Comparison of ENCODE assay signal across 30 cellular contexts in the genomic region with DNA sequence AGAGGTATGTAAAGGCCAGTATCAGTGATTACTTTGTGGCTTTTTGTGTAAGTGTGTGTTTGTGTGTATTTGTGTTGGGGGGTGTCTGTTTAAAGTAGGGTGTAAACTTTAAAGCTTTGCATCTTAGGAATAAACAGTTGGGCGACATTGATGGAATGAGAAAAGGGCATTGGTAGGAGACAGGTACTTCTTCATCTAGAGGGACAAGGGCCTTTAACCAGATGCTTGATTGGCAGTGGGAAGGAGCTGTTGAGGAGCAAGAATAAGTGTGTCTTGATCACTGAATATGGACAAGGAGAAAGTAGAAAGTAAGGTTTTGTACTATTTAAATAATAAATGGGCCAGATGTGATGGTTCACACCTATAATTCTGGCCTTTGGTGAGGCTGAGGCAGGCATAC.
"Had no signal": no experiment of that assay in that cellular context is flagged by ENCODE, and none has a peak within 500 bp of the region (broad histone marks: within the 10 kb centered on the region; RNA-seq: fewer than 3 reads in every experiment).

No MANE protein-coding gene starts in this region.

- H3K27ac Mint-ChIP-seq: activated B cell treated with CpG ODN at 0.5 μM for 24 hours; activated CD8-positive, alpha-beta memory T cell treated with anti-CD3 and anti-CD28 coated beads, Interleukin-2, amount 10 ng/mL, durations not matched to agents 7 days and 5 days; activated CD8-positive, alpha-beta T cell treated with anti-CD3 and anti-CD28 coated beads, Interleukin-2, amount 10 ng/mL, durations not matched to agents 7 days and 5 days; activated naive CD8-positive, alpha-beta T cell; activated T-cell treated with anti-CD3 and anti-CD28 coated beads, Interleukin-2, amount 50 U/mL, for 72 hours; stimulated activated memory B cell treated with anti-CD40 and anti-IgM and Interleukin-4, amounts not matched to agents 10 μg/mL and 1 μg/mL and 100 μg/mL, for 72 hours had no signal

- H3K4me1 Mint-ChIP-seq: activated CD8-positive, alpha-beta memory T cell treated with anti-CD3 and anti-CD28 coated beads, Interleukin-2, amount 10 ng/mL, durations not matched to agents 7 days and 5 days had no signal

- H3K36me3 ChIP-seq: left lung, pancreas, prostate gland, sigmoid colon, stomach, tibial artery had no signal

- H3K27ac ChIP-seq: epithelial cell of prostate, left lung, prostate gland, sigmoid colon, stomach, tibial artery had no signal

- H3K9me3 ChIP-seq: left lung, pancreas, prostate gland, sigmoid colon, stomach, tibial artery had no signal

- H3K4me1 ChIP-seq: prostate gland had no signal

- ATAC-seq: activated CD8-positive, alpha-beta memory T cell treated with anti-CD3 and anti-CD28 coated beads, Interleukin-2, amount 10 ng/mL, durations not matched to agents 7 days and 5 days; activated CD8-positive, alpha-beta T cell treated with anti-CD3 and anti-CD28 coated beads, Interleukin-2, amount 10 ng/mL, durations not matched to agents 7 days and 5 days; activated T-cell treated with anti-CD3 and anti-CD28 coated beads, Interleukin-2, amount 50 U/mL, for 72 hours; left lung; stimulated activated memory B cell treated with anti-CD40 and anti-IgM and Interleukin-4, amounts not matched to agents 10 μg/mL and 1 μg/mL and 100 μg/mL, for 72 hours had no signal

- H3K4me3 ChIP-seq: left lung, lung, pancreas, prostate gland, sigmoid colon, stomach, tibial artery had no signal

- H3K27me3 Mint-ChIP-seq: activated CD8-positive, alpha-beta memory T cell treated with anti-CD3 and anti-CD28 coated beads, Interleukin-2, amount 10 ng/mL, durations not matched to agents 7 days and 5 days; activated naive CD8-positive, alpha-beta T cell; naive B cell; stimulated activated memory B cell treated with anti-CD40 and anti-IgM and Interleukin-4, amounts not matched to agents 10 μg/mL and 1 μg/mL and 100 μg/mL, for 72 hours had no signal

- H3K36me3 Mint-ChIP-seq: activated CD8-positive, alpha-beta memory T cell treated with anti-CD3 and anti-CD28 coated beads, Interleukin-2, amount 10 ng/mL, durations not matched to agents 7 days and 5 days; activated naive CD8-positive, alpha-beta T cell; naive B cell had no signal

- H3K4me3 Mint-ChIP-seq: activated B cell treated with CpG ODN at 0.5 μM for 24 hours; activated CD8-positive, alpha-beta memory T cell treated with anti-CD3 and anti-CD28 coated beads, Interleukin-2, amount 10 ng/mL, durations not matched to agents 7 days and 5 days; activated CD8-positive, alpha-beta T cell treated with anti-CD3 and anti-CD28 coated beads, Interleukin-2, amount 10 ng/mL, durations not matched to agents 7 days and 5 days; activated naive CD8-positive, alpha-beta T cell; activated T-cell treated with anti-CD3 and anti-CD28 coated beads, Interleukin-2, amount 50 U/mL, for 72 hours; naive B cell; stimulated activated memory B cell treated with anti-CD40 and anti-IgM and Interleukin-4, amounts not matched to agents 10 μg/mL and 1 μg/mL and 100 μg/mL, for 72 hours had no signal

- H3K9me3 Mint-ChIP-seq: activated B cell treated with CpG ODN at 0.5 μM for 24 hours; activated T-cell treated with anti-CD3 and anti-CD28 coated beads, Interleukin-2, amount 50 U/mL, for 72 hours; stimulated activated memory B cell treated with anti-CD40 and anti-IgM and Interleukin-4, amounts not matched to agents 10 μg/mL and 1 μg/mL and 100 μg/mL, for 72 hours had no signal

- H3K27me3 ChIP-seq: left lung, pancreas, sigmoid colon, stomach, tibial artery had no signal

- DNase-seq: activated B cell treated with CpG ODN at 0.5 μM for 24 hours; activated CD4-positive, alpha-beta T cell treated with anti-CD3 and anti-CD28 coated beads, Interleukin-2, amount 50 U/mL, for 1 hour; activated CD8-positive, alpha-beta memory T cell treated with anti-CD3 and anti-CD28 coated beads, Interleukin-2, amount 10 ng/mL, durations not matched to agents 7 days and 5 days; activated CD8-positive, alpha-beta T cell treated with anti-CD3 and anti-CD28 coated beads, Interleukin-2, amount 10 ng/mL, durations not matched to agents 7 days and 5 days; activated naive CD4-positive, alpha-beta T cell treated with Interleukin-2 at 50 U/mL for 16 hours; activated T-cell treated with anti-CD3 and anti-CD28 coated beads, Interleukin-2, amount 50 U/mL, for 72 hours; anterior cingulate cortex; dermis blood vessel endothelial cell; effector CD4-positive, alpha-beta T cell; left lung; naive B cell; nucleus accumbens; pancreas; retina; sigmoid colon; stimulated activated CD4-positive, alpha-beta T cell treated with anti-CD3 and anti-CD28 coated beads, Interleukin-4, amount 100 ng/mL, for 4 hours; stimulated activated CD8-positive, alpha-beta memory T cell treated with anti-CD3 and anti-CD28 coated beads, Interleukin-4, amount 100 ng/mL, for 48 hours; stomach; T-helper 2 cell; tibial artery had no signal

- FAIRE-seq: bronchial epithelial cell, colon, frontal cortex, islet of Langerhans, pancreas, small intestine had no signal
